11 cellular contexts compared by ENCODE assay signal in genomic region chr6:24753545-24753944, GRCh38. TPM values are rescaled to one million over a fixed set of nuclear protein-coding genes. Genes with fewer than 3 reads are reported as not detected.
"Had no signal": no experiment of that assay in that cellular context is flagged by ENCODE, and none has a peak within 500 bp of the region (broad histone marks: within the 10 kb centered on the region; RNA-seq: fewer than 3 reads in every experiment).

No MANE protein-coding gene starts in this region.

- H3K9ac ChIP-seq: GM23248 had no signal

- H3K9me3 ChIP-seq: HAP-1 had no signal

- H3K27ac ChIP-seq: GM23248, HL-60 had no signal

- H3K4me3 ChIP-seq: GM23248, HAP-1, K562 had no signal

- H3K4me3 Mint-ChIP-seq: HFFc6 had no signal

- ATAC-seq: HCT116, K562 had no signal

- H3K4me1 ChIP-seq: HAP-1 had no signal

- DNase-seq: GM23248, GOT3, H7, HFFc6, IMR-90 had no signal

- H3K27ac Mint-ChIP-seq: HFFc6 had no signal

- H2AFZ ChIP-seq: GM23248 had no signal

- FAIRE-seq: K562 had no signal

- H3K36me3 ChIP-seq: HAP-1 had no signal

RNA-seq across cellular contexts. Expression of gene ARMH2, which starts 45.2 kb away (rescaled TPM):
- total RNA-seq: GM23248, H4, H7, HFFc6, HT1080, IMR-90, K562 had no signal
- polyA plus RNA-seq: GM23248, IMR-90, K562 had no signal
